ENCODE assay signal across 1 cellular context in the genomic region with DNA sequence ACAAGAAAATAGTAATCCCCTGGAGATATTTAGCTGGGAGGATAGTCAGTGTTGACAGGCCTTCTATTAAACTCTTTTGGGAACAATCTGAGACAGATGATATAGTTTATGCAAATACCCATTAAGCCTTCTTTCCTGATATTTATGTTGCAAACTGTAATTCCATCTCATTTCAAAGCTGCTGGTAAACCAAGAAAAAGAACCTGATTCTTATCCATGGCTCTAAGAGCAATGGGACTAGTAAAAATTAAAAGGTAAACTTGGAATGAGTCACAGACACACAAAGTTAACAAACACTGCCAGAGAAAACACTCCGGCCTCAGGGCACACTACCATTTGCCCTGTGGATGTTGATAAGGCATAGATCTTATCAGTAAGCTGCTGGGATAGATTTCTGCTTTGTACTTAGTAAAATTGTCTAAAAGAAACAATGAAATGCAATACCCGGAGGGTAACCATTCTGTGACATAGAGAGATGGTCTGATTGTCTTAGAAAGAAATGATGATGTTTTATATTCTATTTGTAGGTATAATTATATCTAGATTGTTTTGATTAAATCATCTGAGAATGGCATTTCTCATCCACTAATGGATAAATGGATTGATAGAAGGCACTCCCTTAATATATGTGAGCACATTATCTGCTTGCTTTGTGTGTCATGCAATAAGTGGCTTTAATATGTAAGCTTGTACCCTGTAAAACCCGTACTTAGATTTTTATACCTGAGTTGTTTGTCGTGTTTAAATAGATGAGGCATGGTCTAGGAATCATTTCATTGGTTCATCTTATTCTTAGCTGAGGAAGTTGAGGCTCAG.
TF ChIP-seq lines count a peak whose summit lies in the region.

No MANE protein-coding gene starts in this region.

TF ChIP-seq in SK-N-SH treated with all-trans-retinoic acid at 6 μM for 48 hours, 23 proteins besides CTCF, POLR2A, EP300 and RAD21 (continued from another document):
- TF ChIP-seq CSRNP3 (CRISPR knock-in tag; IDR thresholded peaks at IDR 0.05) = no peak
